1 cellular context compared by ENCODE assay signal in genomic region chr4:41791557-41791956, GRCh38.
TF ChIP-seq lines count a peak whose summit lies in the region.

No MANE protein-coding gene starts in this region.

TF ChIP-seq in GM23338, 12 proteins besides CTCF, POLR2A, EP300 and RAD21 (continued from another document):
- TF ChIP-seq ZNF462 (CRISPR knock-in tag; IDR thresholded peaks at IDR 0.05) (no peak), ZNF331 (CRISPR knock-in tag; IDR thresholded peaks at IDR 0.05; ENCODE audit: low read depth) (no peak), EZH2phosphoT487 (IDR thresholded peaks at IDR 0.05; ENCODE audit: unreplicated experiment) (no peak), REST (IDR thresholded peaks at IDR 0.05; ENCODE audit: unreplicated experiment) (no peak)
